In genomic region chr21:43193088-43193650, GRCh38 we compare ENCODE assay signal across 22 cellular contexts. TPM values are rescaled to one million over a fixed set of nuclear protein-coding genes. Genes with fewer than 3 reads are reported as not detected.
DNase-seq lines count a peak whose midpoint lies in the region; ATAC-seq, FAIRE-seq and TF ChIP-seq lines count a peak whose summit lies in the region.
"Had no signal": no experiment of that assay in that cellular context is flagged by ENCODE, and none has a peak within 500 bp of the region (broad histone marks: within the 10 kb centered on the region; RNA-seq: fewer than 3 reads in every experiment).

No MANE protein-coding gene starts in this region.

- no peak for TF ChIP-seq CTCF in K562 (IDR thresholded peaks at IDR 0.05 in 2 of 3, conservative IDR thresholded peaks at IDR 0.05 in 1 of 3; ENCODE audit: insufficient read depth in 2 of 3, low read depth in 1 of 3, low read length in 3 of 3)
- no peak for TF ChIP-seq CTCF in keratinocyte (optimal IDR thresholded peaks at IDR 0.05 in 1 of 3, IDR thresholded peaks at IDR 0.05 in 1 of 3, conservative IDR thresholded peaks at IDR 0.05 in 1 of 3; ENCODE audit: extremely low read depth in 1 of 3, insufficient read depth in 2 of 3, low read length in 3 of 3)
- no peak for TF ChIP-seq CTCF in type B pancreatic cell (conservative IDR thresholded peaks at IDR 0.05)

- peaks cover 20% of the 10 kb centered on the region for H3K27me3 Mint-ChIP-seq in type B pancreatic cell

- peaks cover 30% of the 10 kb centered on the region for H3K4me1 Mint-ChIP-seq in type B pancreatic cell (ENCODE audit: unreplicated experiment)

- peaks cover 6% of the 10 kb centered on the region for H3K9me3 Mint-ChIP-seq in type B pancreatic cell

- no peak overlapping the region for H3K4me3 Mint-ChIP-seq in type B pancreatic cell
- H3K4me3 Mint-ChIP-seq: activated CD4-positive, alpha-beta T cell treated with anti-CD3 and anti-CD28 coated beads, Interleukin-2, amount 10 ng/mL, durations not matched to agents 24 days and 14 days; CD4-positive, alpha-beta memory T cell; nephron; T-cell had no signal

- CTCF ChIA-PET in K562 (lab: Yijun Ruan, JAX; ENCODE audit: low intra/inter-chr PET ratio): no interaction called here

- TF ChIP-seq RAD21 in K562 (CRISPR knock-in tag; conservative IDR thresholded peaks at IDR 0.05 in 1 of 2, IDR thresholded peaks at IDR 0.05 in 1 of 2): no peak

- DNase-seq in HTR-8/SVneo (ENCODE audit: insufficient read length, low spot score) (no peak), K562 (ENCODE audit: extremely low read depth in 1 of 4, low spot score in 3 of 4) (no peak), keratinocyte (ENCODE audit: low read depth, low spot score) (no peak), type B pancreatic cell (ENCODE audit: extremely low spot score, unreplicated experiment) (peak; percentile 8), OCI-M2 (lab: John Stamatoyannopoulos, UW; ENCODE audit: unreplicated experiment) (no peak), HUDEP-2 (lab: John Stamatoyannopoulos, UW; ENCODE audit: unreplicated experiment in 76 of 76) (no peak)
- DNase-seq: activated CD4-positive, alpha-beta T cell treated with anti-CD3 and anti-CD28 coated beads, Interleukin-2, amount 10 ng/mL, durations not matched to agents 24 days and 14 days; CD4-positive, alpha-beta memory T cell; cortex of kidney; DMS 273 treated with DMSO at 0.1 percent for 48 hours; NCI-H1694 treated with DMSO at 0.1 percent for 48 hours; NCI-H69; SHP77 had no signal

- POLR2A ChIA-PET in K562 (lab: Yijun Ruan, JAX): interaction anchor here (0.6 kb wide), 1 partner anchor 108 kb away, joined by 4 read pairs; no protein-coding TSS in a partner anchor

- 4% methylated on average over 9 of the region's 11 CpGs for WGBS in K562 (ENCODE audit: insufficient coverage, low coverage, missing lambda C conversion rate)

- H3K9me1 ChIP-seq in K562 (ENCODE audit: control insufficient read depth, insufficient read depth, low read length) (no peaks in the 10 kb centered on the region), keratinocyte (ENCODE audit: control insufficient read depth, extremely low read depth, insufficient read depth, low read length) (no peaks in the 10 kb centered on the region)

- H3K27me3 ChIP-seq in K562 (ENCODE audit: control insufficient read depth in 2 of 2, insufficient read depth in 2 of 2, low read length in 2 of 2) (peaks cover 23 to 71% of the 10 kb centered on the region in 2 experiments), keratinocyte (ENCODE audit: control insufficient read depth, extremely low read depth, insufficient read depth, low read length) (no peaks in the 10 kb centered on the region)
- H3K27me3 ChIP-seq: heart left ventricle, left lung had no signal

- no peak for ATAC-seq in K562
- ATAC-seq in GM19395 (IDR thresholded peaks at IDR 0.05; ENCODE audit: unreplicated experiment): no peak
- ATAC-seq: T-cell had no signal

- H2AFZ ChIP-seq in K562 (ENCODE audit: low read depth, low read length) (no peak overlapping the region), keratinocyte (ENCODE audit: control insufficient read depth, low read length) (no peak overlapping the region)

- H3K4me1 ChIP-seq in K562 (replicated peaks in 1 of 2; ENCODE audit: control insufficient read depth in 2 of 2, insufficient read depth in 2 of 2, low read length in 2 of 2) (peaks cover 0 to 11% of the 10 kb centered on the region in 2 experiments; a peak in 1 of 5 replicates), keratinocyte (ENCODE audit: control insufficient read depth, extremely low read depth, insufficient read depth, low read length) (peaks cover 58% of the 10 kb centered on the region)

- H3K4me3 ChIP-seq in K562: no peak overlapping the region
- no peak overlapping the region for H3K4me3 ChIP-seq in keratinocyte (ENCODE audit: control insufficient read depth in 2 of 3, extremely low read depth in 1 of 3, insufficient read depth in 2 of 3, low read depth in 1 of 3, low read length in 3 of 3)
- H3K4me3 ChIP-seq: heart left ventricle, left lung had no signal

- H4K20me1 ChIP-seq in K562 (replicated peaks; ENCODE audit: control insufficient read depth, insufficient read depth, low read length): no peaks in the 10 kb centered on the region
- no peaks in the 10 kb centered on the region for H4K20me1 ChIP-seq in keratinocyte (ENCODE audit: control insufficient read depth, extremely low read depth, insufficient read depth, low read length)

- TF ChIP-seq EP300 in K562 (IDR thresholded peaks at IDR 0.05; ENCODE audit: low read length): no peak

- intact Hi-C loops in K562 (cut with micrococcal nuclease): no loop called here

- H3K9ac ChIP-seq in K562 (ENCODE audit: insufficient read depth in 1 of 2, low read depth in 2 of 2, low read length in 2 of 2) (no peak overlapping the region), keratinocyte (ENCODE audit: control insufficient read depth, extremely low read depth, insufficient read depth, low read length) (peak overlapping the region; percentile 24)

- H3K9me3 ChIP-seq in K562 (replicated peaks; ENCODE audit: control insufficient read depth, insufficient read depth, low read depth, low read length) (no peaks in the 10 kb centered on the region; the same call in 1 of the 2 replicates), keratinocyte (ENCODE audit: control insufficient read depth, low read depth, low read length) (no peaks in the 10 kb centered on the region)
- H3K9me3 ChIP-seq: left lung had no signal

- TF ChIP-seq POLR2A in K562 (conservative IDR thresholded peaks at IDR 0.05): no peak

- no peaks in the 10 kb centered on the region for H3K36me3 ChIP-seq in K562 (ENCODE audit: control insufficient read depth, insufficient read depth, low read length)
- H3K36me3 ChIP-seq in keratinocyte (ENCODE audit: control insufficient read depth in 2 of 2, extremely low read depth in 1 of 2, insufficient read depth in 2 of 2, low read length in 2 of 2): no peaks in the 10 kb centered on the region
- H3K36me3 ChIP-seq: heart left ventricle, left lung had no signal

- H3K27ac ChIP-seq in K562 (ENCODE audit: extremely low read depth, low read depth, low read length) (no peak overlapping the region), keratinocyte (ENCODE audit: control insufficient read depth, insufficient read depth, low read length) (peak overlapping the region; percentile 60)
- H3K27ac ChIP-seq: left lung had no signal

- peak; percentile 96 for FAIRE-seq in HTR-8/SVneo (lab: Jason Lieb, UNC)
- peak; percentile 23 for FAIRE-seq in K562 (lab: Jason Lieb, UNC)
- no peak for FAIRE-seq in keratinocyte (lab: Jason Lieb, UNC)
- FAIRE-seq: bronchial epithelial cell, endothelial cell of umbilical vein had no signal

- dilution Hi-C loops in keratinocyte (cut with MboI; ENCODE audit: extremely low pct_ligation_motif_present, low sequenced_read_pairs): no loop called here

- no peaks in the 10 kb centered on the region for H3K36me3 Mint-ChIP-seq in type B pancreatic cell

- in situ Hi-C loops in K562 (cut with MboI): no loop called here

- H3K4me2 ChIP-seq in K562 (ENCODE audit: insufficient read depth, low read length) (no peak overlapping the region), keratinocyte (ENCODE audit: control insufficient read depth, extremely low read depth, insufficient read depth, low read depth, low read length) (no peak overlapping the region)

- BruUV-seq in K562 (replicated peaks; lab: Mats Ljungman, UMichigan): no TSS peak

- H3K79me2 ChIP-seq in K562 (ENCODE audit: control insufficient read depth, insufficient read depth, low read length) (no peaks in the 10 kb centered on the region), keratinocyte (ENCODE audit: control insufficient read depth, insufficient read depth, low read length) (no peaks in the 10 kb centered on the region)

- H3K27ac Mint-ChIP-seq in type B pancreatic cell: no peak overlapping the region
- H3K27ac Mint-ChIP-seq: activated CD4-positive, alpha-beta T cell treated with anti-CD3 and anti-CD28 coated beads, Interleukin-2, amount 10 ng/mL, durations not matched to agents 24 days and 14 days; T-cell had no signal

TF ChIP-seq in K562, 482 proteins besides CTCF, POLR2A, EP300 and RAD21 (continues in another document):
- TF ChIP-seq ZKSCAN1 (IDR thresholded peaks at IDR 0.05; ENCODE audit: low read depth, low read length) (no peak), PTTG1 (tag; IDR thresholded peaks at IDR 0.05; ENCODE audit: low read depth) (no peak), ZBTB7A (IDR thresholded peaks at IDR 0.05; ENCODE audit: borderline replicate concordance, control insufficient read depth, low read depth, low read length) (no peak)

RNA-seq across cellular contexts. Expression of gene CRYAA, which starts 24.4 kb away (rescaled TPM):
- total RNA-seq in K562 (2011; cell fraction: chromatin; rRNA removed; ENCODE audit: low replicate concordance): not detected in 2 replicates
- total RNA-seq in K562 (2011; cell fraction: nucleolus; rRNA removed): not detected in 2 replicates
- not detected in 2 replicates for total RNA-seq in K562 (2011; cell fraction: nucleoplasm; rRNA removed)
- total RNA-seq in K562 (2014; rRNA removed) (not detected in 2 replicates), K562 (2014; rRNA removed; fragmentation: Illumina TruSeq; extraction: Trizol) (not detected in 2 replicates), K562 (2015; rRNA removed; fragmentation: Illumina TruSeq; extraction: Trizol) (not detected in 2 replicates), K562 (2021) (not detected in 2 replicates), type B pancreatic cell (ENCODE audit: low replicate concordance) (not detected in 2 replicates)
- polyA plus RNA-seq in K562 (2011; rRNA removed) (not detected in 2 replicates), K562 (2014; fragmentation: Illumina TruSeq; extraction: Trizol) (not detected in 2 replicates), K562 (2014; fragmentation: Nextera tagmentation; extraction: Ambion mirVana) (not detected), K562 (2014; rRNA removed) (not detected in 2 replicates), keratinocyte (not detected in 3 replicates)
- polyA plus RNA-seq in K562 (2011; cell fraction: cytosol; rRNA removed): not detected in 2 replicates
- not detected in 2 replicates for polyA plus RNA-seq in K562 (2011; cell fraction: nucleus; rRNA removed)
- polyA plus RNA-seq in K562 (2012): not detected in 2 replicates
- polyA minus RNA-seq in K562 (2011; rRNA and poly(A)+ RNA removed): not detected in 2 replicates
- polyA minus RNA-seq in K562 (2011; cell fraction: cytosol; rRNA and poly(A)+ RNA removed): not detected in 2 replicates
- not detected in 2 replicates for polyA minus RNA-seq in K562 (2011; cell fraction: nucleus; rRNA and poly(A)+ RNA removed)
- polyA plus RNA-seq in keratinocyte (2011; ENCODE audit: low read depth): not detected
- not detected in 2 replicates for polyA plus RNA-seq in keratinocyte (2011; cell fraction: cytosol; rRNA removed)
- polyA plus RNA-seq in keratinocyte (2011; cell fraction: nucleus; rRNA removed): not detected in 2 replicates
- not detected in 2 replicates for polyA plus RNA-seq in keratinocyte (2012; ENCODE audit: low replicate concordance)
- not detected in 3 replicates for polyA minus RNA-seq in keratinocyte
- not detected for polyA minus RNA-seq in keratinocyte (2011; cell fraction: cytosol; rRNA and poly(A)+ RNA removed)
- polyA minus RNA-seq in keratinocyte (2011; cell fraction: nucleus; rRNA and poly(A)+ RNA removed): not detected in 2 replicates
- total RNA-seq: activated CD4-positive, alpha-beta T cell treated with anti-CD3 and anti-CD28 coated beads, Interleukin-2, amount 10 ng/mL, durations not matched to agents 24 days and 14 days; bronchial epithelial cell; CD4-positive, alpha-beta memory T cell; endothelial cell of umbilical vein; heart left ventricle; left lung; mononuclear cell; T-cell had no signal
- polyA plus RNA-seq: adipose tissue; CD4-positive, alpha-beta memory T cell; endothelial cell of umbilical vein; heart left ventricle had no signal
